11 cellular contexts compared by ENCODE assay signal in genomic region chr6:32529697-32530429, GRCh38. TPM values are rescaled to one million over a fixed set of nuclear protein-coding genes. Genes with fewer than 3 reads are reported as not detected.
DNase-seq lines count a peak whose midpoint lies in the region; ATAC-seq, FAIRE-seq and TF ChIP-seq lines count a peak whose summit lies in the region.
"Had no signal": no experiment of that assay in that cellular context is flagged by ENCODE, and none has a peak within 500 bp of the region (broad histone marks: within the 10 kb centered on the region; RNA-seq: fewer than 3 reads in every experiment).

HLA-DRB5 (minus strand) TSS chr6:32530287; CDS start chr6:32530224, 63 bp downstream.

- H3K79me1 ChIP-seq in H1 (ENCODE audit: low read depth, low read length), result no peaks in the 10 kb centered on the region

- FAIRE-seq in H1 (lab: Jason Lieb, UNC), result no peak
- FAIRE-seq: A549 had no signal

- peak; percentile 68 to 84 for ATAC-seq in activated CD4-positive, CD25-positive, alpha-beta regulatory T cell treated with anti-CD3 and anti-CD28 coated beads, Interleukin-2, amount 50 U/mL, for 24 hours
- ATAC-seq: A549 had no signal

- no peak within 1 kb of the TSS for H3K4me3 ChIP-seq in H1 (ENCODE audit: extremely low read depth in 1 of 4, insufficient read depth in 2 of 4, low read depth in 3 of 4, low read length in 4 of 4)
- H3K4me3 ChIP-seq: A549, SJSA1, suprapubic skin had no signal

- CTCF ChIA-PET in H1 (lab: Charles Lee; ENCODE audit: partially characterized antibody), result no interaction called here

- H2BK20ac ChIP-seq in H1 (ENCODE audit: low read length), result no peak within 1 kb of the TSS

- H4K8ac ChIP-seq in H1 (ENCODE audit: extremely low read depth, insufficient read depth, low read length), result no peak within 1 kb of the TSS

- no peaks in the 10 kb centered on the region for H3K9me3 ChIP-seq in H1 (ENCODE audit: insufficient read depth in 2 of 2, low read depth in 1 of 2, low read length in 1 of 2)
- H3K9me3 ChIP-seq: A549, SJSA1, suprapubic skin had no signal

- no peak for DNase-seq in activated CD4-positive, CD25-positive, alpha-beta regulatory T cell (lab: John Stamatoyannopoulos, UW)
- peak; percentile 80 for DNase-seq in NAMALWA (ENCODE audit: low spot score)
- no peak for DNase-seq in H1 (ENCODE audit: low read depth in 1 of 2, low spot score in 2 of 2)
- peak; percentile 1 for DNase-seq in stimulated activated CD8-positive, alpha-beta memory T cell treated with anti-CD3 and anti-CD28 coated beads, Interleukin-12 subunit alpha, Interleukin-12 subunit beta, amount 100 ng/mL, for 1 hour (ENCODE audit: low read depth)
- no peak for DNase-seq in kidney glomerular epithelial cell (lab: John Stamatoyannopoulos, UW)
- DNase-seq in COLO668 (lab: John Stamatoyannopoulos, UW; ENCODE audit: unreplicated experiment), result no peak
- DNase-seq in effector CD4-positive, alpha-beta T cell, result no peak

- no peak for TF ChIP-seq CTCF in H1 (IDR thresholded peaks at IDR 0.05; ENCODE audit: control extremely low read depth in 1 of 3, insufficient read depth in 1 of 3, low read depth in 1 of 3, low read length in 3 of 3)

- POLR2A ChIA-PET in H1 (lab: Charles Lee; ENCODE audit: partially characterized antibody), result no interaction called here

- H3K9ac ChIP-seq in H1 (replicated peaks in 1 of 4; ENCODE audit: extremely low read depth in 1 of 4, low read depth in 3 of 4, low read length in 3 of 4), result no peak within 1 kb of the TSS

- H3K4me2 ChIP-seq in H1 (ENCODE audit: insufficient read depth in 1 of 2, low read depth in 2 of 2, low read length in 2 of 2), result no peak within 1 kb of the TSS
- H3K4me2 ChIP-seq: A549 had no signal

- no peak for TF ChIP-seq EP300 in H1 (IDR thresholded peaks at IDR 0.05; ENCODE audit: borderline replicate concordance in 1 of 2, low read depth in 2 of 2, low read length in 2 of 2)

- 43% methylated on average over 3 of the region's 4 CpGs; no CpG with 5 or more reads in 1 of the 2 experiments for WGBS in H1 (ENCODE audit: extremely low coverage in 1 of 2, insufficient coverage in 1 of 2, insufficient read length in 1 of 2, insufficient replicate concordance in 2 of 2, low coverage in 1 of 2, low lambda C conversion rate in 2 of 2, missing lambda C conversion rate in 1 of 2), 2 experiments

- no peak within 1 kb of the TSS for H2BK120ac ChIP-seq in H1 (replicated peaks; ENCODE audit: low read depth, low read length)

- no peak within 1 kb of the TSS for H4K5ac ChIP-seq in H1 (ENCODE audit: insufficient read length, low read depth, low read length)

- H3K79me2 ChIP-seq in H1 (ENCODE audit: control insufficient read depth in 1 of 2, insufficient read depth in 2 of 2, low read length in 2 of 2), result no peaks in the 10 kb centered on the region

- H2AFZ ChIP-seq in H1 (ENCODE audit: low read length), result peak within 1 kb of the TSS; percentile 44; the same call in 1 of the 2 replicates

- H3K14ac ChIP-seq in H1 (ENCODE audit: insufficient read length), result no peak within 1 kb of the TSS

- no peaks in the 10 kb centered on the region for H3K36me3 ChIP-seq in H1 (ENCODE audit: control insufficient read depth in 2 of 4, insufficient read depth in 4 of 4, low read length in 3 of 4)
- H3K36me3 ChIP-seq: SJSA1, suprapubic skin had no signal

- no peak within 1 kb of the TSS for H2BK5ac ChIP-seq in H1 (ENCODE audit: low read depth, low read length)

- no peak within 1 kb of the TSS for H3K4ac ChIP-seq in H1 (replicated peaks; ENCODE audit: insufficient read length, low read depth, low read length)

- H3K27me3 ChIP-seq in H1 (replicated peaks in 1 of 4; ENCODE audit: control insufficient read depth in 3 of 4, extremely low read depth in 1 of 4, insufficient read depth in 3 of 4, low read length in 3 of 4), result no peaks in the 10 kb centered on the region
- H3K27me3 ChIP-seq: suprapubic skin had no signal

- no peak within 1 kb of the TSS for H2BK15ac ChIP-seq in H1 (ENCODE audit: low read length)

- H3K56ac ChIP-seq in H1 (replicated peaks; ENCODE audit: insufficient read length, low read depth, low read length), result no peak within 1 kb of the TSS

- no peaks in the 10 kb centered on the region for H4K20me1 ChIP-seq in H1 (replicated peaks in 1 of 2; ENCODE audit: control insufficient read depth in 1 of 2, insufficient read depth in 2 of 2, low read length in 2 of 2)

- H2BK12ac ChIP-seq in H1 (ENCODE audit: low read depth, low read length), result no peak within 1 kb of the TSS

- no peaks in the 10 kb centered on the region for H3K4me1 ChIP-seq in H1 (replicated peaks in 1 of 4; ENCODE audit: control insufficient read depth in 3 of 4, insufficient read depth in 4 of 4, low read length in 3 of 4)
- H3K4me1 ChIP-seq: A549, SJSA1, suprapubic skin had no signal

- no peak within 1 kb of the TSS for H3K27ac ChIP-seq in H1 (ENCODE audit: low read depth, low read length)
- H3K27ac ChIP-seq: A549, SJSA1, suprapubic skin had no signal

- H3K23me2 ChIP-seq in H1 (ENCODE audit: low read depth, low read length), result no peaks in the 10 kb centered on the region

- H3K23ac ChIP-seq in H1 (ENCODE audit: insufficient read length), result no peak within 1 kb of the TSS

- TF ChIP-seq RAD21 in H1 (IDR thresholded peaks at IDR 0.05 in 1 of 2, conservative IDR thresholded peaks at IDR 0.05 in 1 of 2; ENCODE audit: low read depth in 2 of 2, low read length in 2 of 2), result no peak

- TF ChIP-seq POLR2A in H1 (IDR thresholded peaks at IDR 0.05; ENCODE audit: control extremely low read depth in 1 of 2, low read depth in 2 of 2, low read length in 2 of 2), result no peak

- no peak within 1 kb of the TSS for H2AK5ac ChIP-seq in H1 (ENCODE audit: low read depth, low read length)

- H3K18ac ChIP-seq in H1 (ENCODE audit: extremely low read depth, low read length), result no peak within 1 kb of the TSS

- no peak within 1 kb of the TSS for H4K91ac ChIP-seq in H1 (replicated peaks; ENCODE audit: insufficient read length, low read length)

TF ChIP-seq in H1, 55 proteins besides CTCF, POLR2A, EP300 and RAD21:
- TF ChIP-seq SIX5 (IDR thresholded peaks at IDR 0.05; ENCODE audit: low read depth, low read length) (no peak), TAF7 (optimal IDR thresholded peaks at IDR 0.05; ENCODE audit: borderline replicate concordance, low read depth, low read length) (no peak), CBX8 (IDR thresholded peaks at IDR 0.05; ENCODE audit: borderline replicate concordance, low read depth, low read length) (no peak), SP1 (IDR thresholded peaks at IDR 0.05; ENCODE audit: low read depth, low read length) (no peak), SP4 (IDR thresholded peaks at IDR 0.05; ENCODE audit: low read length) (no peak), MAFK (IDR thresholded peaks at IDR 0.05; ENCODE audit: low read depth, low read length) (no peak), SIN3A (conservative IDR thresholded peaks at IDR 0.05 in 1 of 2, IDR thresholded peaks at IDR 0.05 in 1 of 2; ENCODE audit: low read depth in 1 of 2, low read length in 2 of 2) (no peak), RFX5 (IDR thresholded peaks at IDR 0.05; ENCODE audit: borderline replicate concordance, low read depth, low read length) (peak; percentile 85)

RNA-seq across cellular contexts. Expression of gene HLA-DRB5, which starts in this region (rescaled TPM):
- total RNA-seq in H1 (2021; fragmentation: NEBNext Ultra II Directional; extraction: Animal tissue kit (Norgen Biotek cat#: 25700)), result 1.0 and 1.4 TPM in 2 replicates
- 0.83 and 0.86 TPM in 2 replicates for polyA plus RNA-seq in H1 (2011; rRNA removed)
- polyA plus RNA-seq in H1 (2011; cell fraction: cytosol; rRNA removed), result 1.0 TPM
- polyA plus RNA-seq in H1 (2011; cell fraction: nucleus; rRNA removed), result 1.1 TPM
- polyA plus RNA-seq in H1 (2012, experiment 1 of 2), result 0.63 to 1.5 TPM (median 0.94 TPM) in 4 replicates
- polyA plus RNA-seq in H1 (2012, experiment 2 of 2), result 0.47 TPM
- polyA plus RNA-seq in H1 (2013, experiment 1 of 2), result 0.41 TPM
- 0.37 TPM for polyA plus RNA-seq in H1 (2013, experiment 2 of 2)
- 0.32 and 0.57 TPM in 2 replicates for polyA minus RNA-seq in H1 (2011; rRNA and poly(A)+ RNA removed)
- not detected for polyA minus RNA-seq in H1 (2011; cell fraction: cytosol; rRNA and poly(A)+ RNA removed)
- polyA minus RNA-seq in H1 (2011; cell fraction: nucleus; rRNA and poly(A)+ RNA removed), result not detected
- total RNA-seq: SJSA1 had no signal
- polyA plus RNA-seq: A549 had no signal

Comparison
In these comparisons a context has a peak if more than half of its experiments do, and no peak if none do; other contexts are left out.
1. DNase-seq: peak in NAMALWA (single experiment) and stimulated activated CD8-positive, alpha-beta memory T cell treated with anti-CD3 and anti-CD28 coated beads, Interleukin-12 subunit alpha, Interleukin-12 subunit beta, amount 100 ng/mL, for 1 hour (single experiment); none in activated CD4-positive, CD25-positive, alpha-beta regulatory T cell (0 of 4), H1 (0 of 2), kidney glomerular epithelial cell (single experiment), COLO668 (single experiment) and effector CD4-positive, alpha-beta T cell (single experiment).